In the genomic region with DNA sequence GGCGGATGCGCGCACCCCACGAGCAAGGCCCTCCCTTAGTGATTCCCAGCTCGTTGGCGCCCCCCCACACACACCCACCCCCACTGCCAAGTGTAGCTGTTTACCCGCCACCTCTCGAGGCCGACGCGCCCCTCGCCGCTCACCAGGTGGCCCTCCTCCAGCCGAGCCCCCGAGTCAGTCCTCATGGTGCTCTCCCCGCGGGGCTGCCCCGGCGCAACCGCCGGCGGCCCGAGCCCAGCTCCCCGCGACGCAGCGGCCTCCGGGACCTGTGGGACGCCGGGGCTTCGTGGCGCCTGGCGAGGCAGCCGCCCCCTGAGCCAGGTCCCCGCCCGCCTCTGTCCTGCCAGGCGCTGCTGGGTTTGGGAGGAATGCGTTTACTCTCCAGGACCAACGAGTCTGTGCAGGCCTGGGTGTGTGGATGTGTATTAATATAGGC, we compare ENCODE assay signal across 8 cellular contexts. TPM values are rescaled to one million over a fixed set of nuclear protein-coding genes. Genes with fewer than 3 reads are reported as not detected.
DNase-seq lines count a peak whose midpoint lies in the region; ATAC-seq, FAIRE-seq and TF ChIP-seq lines count a peak whose summit lies in the region.

A gene with protein sequence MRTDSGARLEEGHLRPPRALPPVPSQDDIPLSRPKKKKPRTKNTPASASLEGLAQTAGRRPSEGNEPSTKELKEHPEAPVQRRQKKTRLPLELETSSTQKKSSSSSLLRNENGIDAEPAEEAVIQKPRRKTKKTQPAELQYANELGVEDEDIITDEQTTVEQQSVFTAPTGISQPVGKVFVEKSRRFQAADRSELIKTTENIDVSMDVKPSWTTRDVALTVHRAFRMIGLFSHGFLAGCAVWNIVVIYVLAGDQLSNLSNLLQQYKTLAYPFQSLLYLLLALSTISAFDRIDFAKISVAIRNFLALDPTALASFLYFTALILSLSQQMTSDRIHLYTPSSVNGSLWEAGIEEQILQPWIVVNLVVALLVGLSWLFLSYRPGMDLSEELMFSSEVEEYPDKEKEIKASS (minus strand): TSS at position 288 of the 436 bp plus-strand sequence. CDS start 103 bp downstream, at position 185.

- CTCF ChIA-PET in GM12878 (lab: Yijun Ruan, JAX) = interaction anchor here (0.9 to 1.9 kb wide), 4 partner anchors 21 to 458 kb away, joined by 3 to 6 read pairs (median 3); no protein-coding TSS in a partner anchor

- POLR2A ChIA-PET in GM12878 (lab: Charles Lee) = interaction anchor here (0.5 to 0.6 kb wide), 2 partner anchors 138 to 559 kb away, joined by 3 read pairs; a partner anchor contains a TSS

- H3K36me3 ChIP-seq in GM12878 (ENCODE audit: control insufficient read depth in 2 of 2, insufficient read depth in 2 of 2, low read length in 1 of 2) (no peaks in the 10 kb centered on the region), iPS-18a (ENCODE audit: control insufficient read depth, low read depth, low read length) (peaks cover 9% of the 10 kb centered on the region), gastrocnemius medialis (peaks cover 0 to 7% of the 10 kb centered on the region in 2 donors)

- peak; percentile 56 for DNase-seq in AG08396 (ENCODE audit: low spot score)
- DNase-seq in GM18507 (ENCODE audit: extremely low spot score, insufficient read length, low read depth) = peak; percentile 11
- DNase-seq in RKO (ENCODE audit: low spot score) = peak; percentile 52
- DNase-seq in GM12878 (ENCODE audit: low read depth, low spot score) = no peak
- DNase-seq in gastrocnemius medialis = peak in 1 of 2 donors; percentile 29
- no peak for DNase-seq in DMS153 treated with DMSO at 0.1 percent for 48 hours (lab: John Stamatoyannopoulos, UW; ENCODE audit: unreplicated experiment)

- 0 out of 2 replicates have a peak, but pooled peaks cover 2% of the 10 kb centered on the region for H3K79me2 ChIP-seq in GM12878 (ENCODE audit: control insufficient read depth, insufficient read depth, low read length)

- 0 out of 6 replicates have a peak, but pooled peaks of 2 of the 3 experiments have one; percentile 11 to 15 for TF ChIP-seq CTCF in GM12878 (IDR thresholded peaks at IDR 0.05 in 2 of 3, conservative IDR thresholded peaks at IDR 0.05 in 1 of 3; ENCODE audit: control insufficient read depth in 2 of 3, extremely low read depth in 1 of 3, insufficient read depth in 1 of 3, low read depth in 3 of 3, low read length in 3 of 3)
- no peak for TF ChIP-seq CTCF in gastrocnemius medialis (IDR thresholded peaks at IDR 0.05 in 4 of 5, conservative IDR thresholded peaks at IDR 0.05 in 1 of 5)

- TF ChIP-seq POLR2A in GM12878 (IDR thresholded peaks at IDR 0.05; ENCODE audit: low read depth, low read length) = no peak; the same call in 1 of the 2 replicates
- no peak for TF ChIP-seq POLR2A in gastrocnemius medialis (IDR thresholded peaks at IDR 0.05)

- no TSS peak for BruUV-seq in GM12878 (replicated peaks; lab: Mats Ljungman, UMichigan)

- peak within 1 kb of the TSS; percentile 89 for H2AFZ ChIP-seq in GM12878 (ENCODE audit: control insufficient read depth, low read depth, low read length)

- H3K4me3 ChIP-seq in GM12878 (peak within 1 kb of the TSS; percentile 94), iPS-18a (ENCODE audit: low read length) (peak within 1 kb of the TSS; percentile 100), gastrocnemius medialis (peak within 1 kb of the TSS; percentile 75 to 98 (median 93))

- no peaks in the 10 kb centered on the region for H3K9me3 ChIP-seq in GM12878 (replicated peaks; ENCODE audit: control insufficient read depth, insufficient read depth, low read length)
- H3K9me3 ChIP-seq in iPS-18a (ENCODE audit: control insufficient read depth, low read depth, low read length) = no peaks in the 10 kb centered on the region
- no peaks in the 10 kb centered on the region for H3K9me3 ChIP-seq in gastrocnemius medialis

- no peaks in the 10 kb centered on the region for H4K20me1 ChIP-seq in GM12878 (ENCODE audit: control insufficient read depth, insufficient read depth)

- no peak for FAIRE-seq in GM18507 (lab: Jason Lieb, UNC)
- no peak for FAIRE-seq in GM12878 (lab: Jason Lieb, UNC)

- WGBS in GM12878 (ENCODE audit: insufficient coverage, insufficient replicate concordance, low lambda C conversion rate, missing lambda C conversion rate) = 1% methylated on average over 24 of the region's 39 CpGs

- RAD21 ChIA-PET in GM12878 (lab: Charles Lee; ENCODE audit: unreplicated experiment) = interaction anchor here (0.6 to 1.8 kb wide), 4 partner anchors 19 to 1166 kb away, joined by 3 to 5 read pairs (median 3); a partner anchor contains a TSS

- ATAC-seq in HG03045 (IDR thresholded peaks at IDR 0.05; ENCODE audit: unreplicated experiment) (peak; percentile 44), GM12878 (peak; percentile 73), gastrocnemius medialis (peak; percentile 55 to 71)

- in situ Hi-C loops in GM12878 (cut with MboI) = no loop called here
- in situ Hi-C loops in gastrocnemius medialis (cut with MboI; ENCODE audit: low sequenced_read_pairs in 4 of 4) = no loop called here

- SMC1A ChIA-PET in GM12878 (lab: Charles Lee; ENCODE audit: uncharacterized antibody, unreplicated experiment) = no interaction called here

- H3K27ac ChIP-seq in GM12878 (ENCODE audit: control insufficient read depth, insufficient read depth) (peak within 1 kb of the TSS; percentile 85), iPS-18a (ENCODE audit: low read length) (peak within 1 kb of the TSS; percentile 94), gastrocnemius medialis (peak within 1 kb of the TSS; percentile 90 to 96 (median 94))

- no peaks in the 10 kb centered on the region for H3K27me3 ChIP-seq in GM12878 (replicated peaks in 1 of 2; ENCODE audit: control insufficient read depth in 2 of 2, insufficient read depth in 2 of 2, low read length in 1 of 2)
- no peaks in the 10 kb centered on the region for H3K27me3 ChIP-seq in iPS-18a (ENCODE audit: control insufficient read depth, insufficient read depth, low read length)
- H3K27me3 ChIP-seq in gastrocnemius medialis = no peaks in the 10 kb centered on the region

- TF ChIP-seq RAD21 in GM12878 (IDR thresholded peaks at IDR 0.05; ENCODE audit: insufficient read depth, low read depth, low read length) = no peak

- intact Hi-C loops in GM12878 (cut with micrococcal nuclease; ENCODE audit: unreplicated experiment) = loop anchor here (2.0 to 10.0 kb wide), 3 partner anchors 191 to 406 kb away; a partner anchor contains a TSS
- intact Hi-C loops in gastrocnemius medialis (cut with DNase I; ENCODE audit: low total_unique reads) = loop anchor here (2.0 to 10.0 kb wide), 3 partner anchors 139 to 238 kb away; a partner anchor contains a TSS

- peak within 1 kb of the TSS; percentile 91 for H3K4me2 ChIP-seq in GM12878 (ENCODE audit: control insufficient read depth, insufficient read depth)

- no peaks in the 10 kb centered on the region for H3K4me1 ChIP-seq in GM12878 (ENCODE audit: control insufficient read depth, insufficient read depth, low read length)
- no peaks in the 10 kb centered on the region for H3K4me1 ChIP-seq in iPS-18a (ENCODE audit: control insufficient read depth, low read depth, low read length)
- H3K4me1 ChIP-seq in gastrocnemius medialis = peaks cover 15 to 16% of the 10 kb centered on the region in 2 donors

- H3K9ac ChIP-seq in GM12878 (ENCODE audit: control insufficient read depth, insufficient read depth, low read length) (peak within 1 kb of the TSS; percentile 85), iPS-18a (ENCODE audit: low read length) (peak within 1 kb of the TSS; percentile 95)

- TF ChIP-seq EP300 in GM12878 (IDR thresholded peaks at IDR 0.05; ENCODE audit: borderline replicate concordance in 1 of 2, control insufficient read depth in 1 of 2, low read depth in 2 of 2, low read length in 2 of 2) = no peak

TF ChIP-seq in GM12878, 131 proteins besides CTCF, POLR2A, EP300 and RAD21 (continues in another document):
- TF ChIP-seq BACH1 (IDR thresholded peaks at IDR 0.05; ENCODE audit: borderline replicate concordance) = 0 out of 2 replicates have a peak, but pooled peaks have one; percentile 44
- no peak for TF ChIP-seq SREBF1 (IDR thresholded peaks at IDR 0.05; ENCODE audit: low read length)
- TF ChIP-seq RELA (IDR thresholded peaks at IDR 0.05; ENCODE audit: borderline replicate concordance, partially characterized antibody) = peak; percentile 20
- 0 out of 3 replicates have a peak, but pooled peaks of 1 of the 2 experiments have one; percentile 17 for TF ChIP-seq EGR1 (IDR thresholded peaks at IDR 0.05; ENCODE audit: borderline replicate concordance in 1 of 2, low read depth in 2 of 2, low read length in 2 of 2)

RNA-seq across cellular contexts. Expression of the gene that starts here (rescaled TPM):
- 25.4 and 36.4 TPM in 2 replicates for total RNA-seq in GM12878 (2013; cell fraction: nucleolus; rRNA removed)
- total RNA-seq in GM12878 (2014; rRNA removed) = 17.7 and 25.4 TPM in 2 replicates
- total RNA-seq in GM12878 (2014; rRNA removed; fragmentation: Illumina TruSeq; extraction: Trizol) = 26.1 and 29.7 TPM in 2 replicates
- total RNA-seq in GM12878 (2021) = 21.0 and 23.8 TPM in 2 replicates
- 5.9 TPM for polyA plus RNA-seq in GM12878 (2011; ENCODE audit: low read depth)
- polyA plus RNA-seq in GM12878 (2011; rRNA removed) = 15.0 and 16.8 TPM in 2 replicates
- polyA plus RNA-seq in GM12878 (2011; cell fraction: cytosol; rRNA removed) = 10.4 and 10.6 TPM in 2 replicates
- polyA plus RNA-seq in GM12878 (2011; cell fraction: nucleus; rRNA removed) = 14.0 and 15.0 TPM in 2 replicates
- 6.7 and 8.7 TPM in 2 replicates for polyA plus RNA-seq in GM12878 (2012)
- 28.9 and 36.1 TPM in 2 replicates for polyA plus RNA-seq in GM12878 (2014; fragmentation: Illumina TruSeq; extraction: Trizol)
- polyA plus RNA-seq in GM12878 (2014; fragmentation: Nextera tagmentation; extraction: Ambion mirVana) = 10 to 100 TPM; 34.9 to 39.0 TPM
- 17.6 and 20.6 TPM in 2 replicates for polyA plus RNA-seq in GM12878 (2014; rRNA removed)
- polyA plus RNA-seq in GM12878 (2016; fragmentation: Nextera tagmentation; extraction: Ambion mirVana) = 10 to 100 TPM; 43.4 to 43.7 TPM
- 12.0 and 14.9 TPM in 2 replicates for polyA minus RNA-seq in GM12878 (2011; rRNA and poly(A)+ RNA removed)
- 2.0 and 5.5 TPM in 2 replicates for polyA minus RNA-seq in GM12878 (2011; cell fraction: cytosol; rRNA and poly(A)+ RNA removed)
- 6.6 and 10.6 TPM in 2 replicates for polyA minus RNA-seq in GM12878 (2011; cell fraction: nucleus; rRNA and poly(A)+ RNA removed)
- total RNA-seq in gastrocnemius medialis = 10 to 100 TPM; 12.4 to 19.0 (median 14.5) TPM

Comparison
In these comparisons a context has a peak if more than half of its experiments do, and no peak if none do; other contexts are left out.
1. DNase-seq: peak in AG08396 (single experiment), GM18507 (single experiment) and RKO (single experiment); none in GM12878 (single experiment) and DMS153 treated with DMSO at 0.1 percent for 48 hours (single experiment).
2. CTCF ChIP-seq: peak in GM12878 (2 of 3); none in gastrocnemius medialis (0 of 5).
3. Peak in every context shown above with its lines, with median percentiles within 50 percentile points of each other: ATAC-seq, H3K27ac ChIP-seq and H3K4me3 ChIP-seq.